In genomic region chr15:78628227-78628626, GRCh38 we compare ENCODE assay signal across 27 cellular contexts.
"Had no signal": no experiment of that assay in that cellular context is flagged by ENCODE, and none has a peak within 500 bp of the region (broad histone marks: within the 10 kb centered on the region; RNA-seq: fewer than 3 reads in every experiment).

No MANE protein-coding gene starts in this region.

- H3K4me1 ChIP-seq: Peyer's patch had no signal

- H3K9me3 ChIP-seq: Peyer's patch had no signal

- H3K36me3 ChIP-seq: Peyer's patch had no signal

- H3K27ac ChIP-seq: Peyer's patch had no signal

- H3K27me3 ChIP-seq: Peyer's patch had no signal

- H3K4me3 ChIP-seq: K562, Peyer's patch had no signal

- FAIRE-seq: K562 had no signal

- DNase-seq: activated CD4-positive, alpha-beta T cell treated with anti-CD3 and anti-CD28 coated beads, Interleukin-2, amount 10 ng/mL, durations not matched to agents 24 days and 14 days; activated CD4-positive, alpha-beta T cell treated with anti-CD3 and anti-CD28 coated beads, Interleukin-2, amount 50 U/mL, for 4 hours; activated CD8-positive, alpha-beta T cell treated with anti-CD3 and anti-CD28 coated beads, Interleukin-2, amount 10 ng/mL, durations not matched to agents 7 days and 5 days; activated naive CD4-positive, alpha-beta T cell treated with anti-CD3 and anti-CD28 coated beads, Interleukin-2, amount 10 ng/mL, durations not matched to agents 7 days and 5 days; activated naive CD8-positive, alpha-beta T cell treated with anti-CD3 and anti-CD28 coated beads, Interleukin-2, amount 50 U/mL, for 24 hours; activated T-cell treated with anti-CD3 and anti-CD28 coated beads, Interleukin-2, amount 50 U/mL, for 24 hours; anterior cingulate cortex; central memory CD4-positive, alpha-beta T cell; NCI-H1105; NCI-H1417 treated with DMSO at 0.1 percent for 48 hours; NCI-H187 treated with DMSO at 0.1 percent for 48 hours; NCI-H2081; NCI-H2171 treated with DMSO at 0.1 percent for 48 hours; NCI-H2227 treated with DMSO at 0.1 percent for 48 hours; NCI-H446; NCI-H510A treated with DMSO at 0.1 percent for 48 hours; NCI-H748 treated with DMSO at 0.1 percent for 48 hours; NK-92 treated with Interleukin-12 subunit alpha and Interleukin-12 subunit beta, amount 100 ng/mL, for 24 hours; PC-3; Peyer's patch; Right ventricle myocardium superior; RPMI8226; SW 1271; T-helper 1 cell; T-helper 2 cell; T-helper 9 cell had no signal
